ENCODE assay signal across 8 cellular contexts in the genomic region with DNA sequence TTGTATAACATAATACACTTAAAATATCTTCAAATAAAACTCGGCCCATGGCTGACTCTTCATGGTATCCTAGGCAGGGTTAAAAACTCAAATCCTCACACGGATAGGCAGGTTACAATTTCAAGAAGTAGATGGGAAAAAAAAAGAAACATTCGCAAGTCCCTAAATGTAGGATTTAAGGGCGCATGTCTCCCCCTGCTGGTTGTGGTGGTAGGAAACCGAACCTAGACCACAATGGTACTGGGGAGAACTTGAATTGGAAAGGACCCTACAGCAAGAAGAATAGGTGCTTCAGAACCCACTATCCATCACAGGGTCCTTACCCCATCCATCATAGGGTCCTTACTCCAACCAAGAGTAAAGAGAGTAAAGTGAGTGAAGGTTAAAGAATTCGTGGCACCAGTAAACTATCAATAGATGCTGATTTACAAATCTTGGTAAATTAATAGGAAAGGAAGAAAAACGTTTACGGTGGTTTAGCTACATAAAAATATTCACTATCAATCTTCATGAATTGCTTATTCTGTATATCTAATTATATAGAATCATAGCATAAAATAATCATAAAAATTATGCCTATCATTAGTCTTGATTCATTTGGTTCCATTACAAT. TPM values are rescaled to one million over a fixed set of nuclear protein-coding genes. Genes with fewer than 3 reads are reported as not detected.
DNase-seq lines count a peak whose midpoint lies in the region; ATAC-seq and FAIRE-seq lines count a peak whose summit lies in the region.

No MANE protein-coding gene starts in this region.

- ATAC-seq in left lobe of liver (no peak), HG02981 (IDR thresholded peaks at IDR 0.05; ENCODE audit: unreplicated experiment) (no peak)

- DNase-seq in GM19239 (ENCODE audit: insufficient read length, low spot score): no peak
- DNase-seq in NCI-H345 (lab: John Stamatoyannopoulos, UW): peak; percentile 82
- peak; percentile 57 for DNase-seq in activated CD4-positive, alpha-beta T cell treated with anti-CD3 and anti-CD28 coated beads for 1 hour
- DNase-seq in cerebellar cortex (ENCODE audit: low spot score): peak; percentile 89
- DNase-seq in left lobe of liver (ENCODE audit: low spot score): peak; percentile 76
- DNase-seq in stimulated activated CD4-positive, alpha-beta T cell treated with anti-CD3 and anti-CD28 coated beads, TNF-alpha, amount 100 ng/mL, for 1 hour (ENCODE audit: low read depth in 3 of 3, low spot score in 1 of 3): peak; percentile 43 to 56 (median 50)

- FAIRE-seq in A204.1 (lab: Jason Lieb, UNC) (peak; percentile 6), GM19239 (lab: Jason Lieb, UNC) (peak; percentile 64)

RNA-seq across cellular contexts. Expression of a gene that starts 3.3 kb away (rescaled TPM):
- total RNA-seq in left lobe of liver: 11.8 TPM

RNA-seq across cellular contexts. Expression of a gene that starts 46.8 kb away (rescaled TPM):
- not detected for total RNA-seq in left lobe of liver
